Comparison of ENCODE assay signal across 9 cellular contexts in genomic region chr3:39147711-39148115, GRCh38. TPM values are rescaled to one million over a fixed set of nuclear protein-coding genes. Genes with fewer than 3 reads are reported as not detected.
DNase-seq lines count a peak whose midpoint lies in the region; ATAC-seq, FAIRE-seq and TF ChIP-seq lines count a peak whose summit lies in the region.
"Had no signal": no experiment of that assay in that cellular context is flagged by ENCODE, and none has a peak within 500 bp of the region (broad histone marks: within the 10 kb centered on the region; RNA-seq: fewer than 3 reads in every experiment).

No MANE protein-coding gene starts in this region.

- peaks cover 0 to 2% (median 0%) of the 10 kb centered on the region in 11 donors for H3K9me3 Mint-ChIP-seq in naive thymus-derived CD4-positive, alpha-beta T cell

- H3K9me3 ChIP-seq in RWPE2 (ENCODE audit: severe bottlenecking), result no peaks in the 10 kb centered on the region
- no peaks in the 10 kb centered on the region for H3K9me3 ChIP-seq in naive thymus-derived CD4-positive, alpha-beta T cell (ENCODE audit: control insufficient read depth in 2 of 3, low read length in 3 of 3)

- H3K27me3 Mint-ChIP-seq in naive thymus-derived CD4-positive, alpha-beta T cell, result no peaks in the 10 kb centered on the region

- no peaks in the 10 kb centered on the region for H3K27me3 ChIP-seq in RWPE2 (ENCODE audit: insufficient read depth, poor library complexity, severe bottlenecking)
- no peaks in the 10 kb centered on the region for H3K27me3 ChIP-seq in naive thymus-derived CD4-positive, alpha-beta T cell (ENCODE audit: control insufficient read depth in 2 of 2, insufficient read depth in 2 of 2, low read length in 2 of 2)

- DNase-seq in NOMO-1 (lab: John Stamatoyannopoulos, UW; ENCODE audit: unreplicated experiment in 2 of 2) (peak; percentile 21 to 35), NOMO-1 treated with dmso at 0.1 percent for 144 hours (lab: John Stamatoyannopoulos, UW; ENCODE audit: unreplicated experiment) (no peak), RWPE2 (ENCODE audit: low spot score) (no peak), frontal cortex (ENCODE audit: low spot score in 2 of 2) (no peak), NCI-H128 (lab: John Stamatoyannopoulos, UW; ENCODE audit: unreplicated experiment) (no peak)
- peak in 7 of 9 donors; percentile 43 to 60 (median 60) for DNase-seq in naive thymus-derived CD4-positive, alpha-beta T cell

- peak; percentile 21 for ATAC-seq in HG02623 (IDR thresholded peaks at IDR 0.05; ENCODE audit: unreplicated experiment)
- ATAC-seq in RWPE2 (ENCODE audit: low read depth), result no peak
- no peak for ATAC-seq in naive thymus-derived CD4-positive, alpha-beta T cell

- peak overlapping the region; percentile 92 to 99 (median 98) for H3K27ac Mint-ChIP-seq in naive thymus-derived CD4-positive, alpha-beta T cell

- peaks cover 62% of the 10 kb centered on the region for H3K4me1 ChIP-seq in RWPE2 (ENCODE audit: insufficient read depth, poor library complexity, severe bottlenecking)
- peaks cover 57 to 63% of the 10 kb centered on the region in 2 donors for H3K4me1 ChIP-seq in naive thymus-derived CD4-positive, alpha-beta T cell (ENCODE audit: control insufficient read depth in 2 of 2, insufficient read depth in 2 of 2, low read length in 2 of 2)

- H3K36me3 ChIP-seq in RWPE2 (ENCODE audit: low read depth), result peaks cover 36% of the 10 kb centered on the region
- peaks cover 14 to 42% (median 16%) of the 10 kb centered on the region in 3 experiments for H3K36me3 ChIP-seq in naive thymus-derived CD4-positive, alpha-beta T cell (ENCODE audit: control insufficient read depth in 2 of 3, insufficient read depth in 3 of 3, low read length in 3 of 3)

- FAIRE-seq in frontal cortex (lab: Jason Lieb, UNC), result no peak
- FAIRE-seq: endometrium had no signal

- H3K4me1 Mint-ChIP-seq in naive thymus-derived CD4-positive, alpha-beta T cell, result peaks cover 68 to 83% (median 75%) of the 10 kb centered on the region in 7 donors

- peaks cover 6 to 26% (median 18%) of the 10 kb centered on the region in 5 donors for H3K36me3 Mint-ChIP-seq in naive thymus-derived CD4-positive, alpha-beta T cell

- POLR2A ChIA-PET in naive thymus-derived CD4-positive, alpha-beta T cell (lab: Charles Lee), result interaction anchor here (1.2 to 1.6 kb wide), 4 partner anchors 19 to 42 kb away, joined by 3 to 7 read pairs (median 5); partner anchors contain the start of genes GORASP1 and TTC21A

- intact Hi-C loops in naive thymus-derived CD4-positive, alpha-beta T cell (cut with micrococcal nuclease), result loop anchor here (1.0 to 2.0 kb wide), 3 partner anchors 21 to 40 kb away; partner anchors contain the start of genes GORASP1 (in 1 of the 2) and TTC21A (in 1 of the 2)

- H3K4me3 Mint-ChIP-seq in naive thymus-derived CD4-positive, alpha-beta T cell, result peak overlapping the region; percentile 85 to 99 (median 95)

- H3K4me3 ChIP-seq in RWPE2 (ENCODE audit: severe bottlenecking), result no peak overlapping the region
- peak overlapping the region; percentile 59 for H3K4me3 ChIP-seq in naive thymus-derived CD4-positive, alpha-beta T cell (ENCODE audit: low read length)

- CTCF ChIA-PET in naive thymus-derived CD4-positive, alpha-beta T cell (lab: Charles Lee), result interaction anchor here (0.9 to 1.2 kb wide), 3 partner anchors 17 to 145 kb away, joined by 3 to 4 read pairs (median 3); no protein-coding TSS in a partner anchor

- H3K27ac ChIP-seq in RWPE2 (ENCODE audit: poor library complexity, severe bottlenecking), result peak overlapping the region; percentile 98
- H3K27ac ChIP-seq in cingulate gyrus (ENCODE audit: low read depth, low read length), result peak overlapping the region; percentile 89
- peak overlapping the region; percentile 64 for H3K27ac ChIP-seq in naive thymus-derived CD4-positive, alpha-beta T cell (ENCODE audit: low read depth, low read length)

- no peak for TF ChIP-seq CTCF in RWPE2 (IDR thresholded peaks at IDR 0.05; ENCODE audit: poor library complexity, severe bottlenecking)

RNA-seq across cellular contexts. Expression of gene CSRNP1, which starts 5.7 kb away (rescaled TPM):
- 100 to 1,000 TPM in 2 of 5 experiments, 10 to 100 TPM in 3; 13.7 to 319 (median 22.9) TPM for total RNA-seq in naive thymus-derived CD4-positive, alpha-beta T cell
- polyA plus RNA-seq in naive thymus-derived CD4-positive, alpha-beta T cell, result 10 to 100 TPM in 1 of 2 donors, 1 to 10 TPM in 1; 9.8 to 12.1 TPM
- total RNA-seq in frontal cortex, result 2.4 TPM

RNA-seq across cellular contexts. Expression of gene TTC21A, which starts 40.2 kb away (rescaled TPM):
- total RNA-seq in naive thymus-derived CD4-positive, alpha-beta T cell, result 1 to 10 TPM; 2.8 to 9.7 (median 5.3) TPM
- under 1 TPM; 0.37 to 0.63 TPM for polyA plus RNA-seq in naive thymus-derived CD4-positive, alpha-beta T cell
- 3.7 TPM for total RNA-seq in frontal cortex

RNA-seq across cellular contexts. Expression of gene GORASP1, which starts 40.3 kb away (rescaled TPM):
- total RNA-seq in naive thymus-derived CD4-positive, alpha-beta T cell, result 10 to 100 TPM; 28.2 to 58.5 (median 44.6) TPM
- 10 to 100 TPM; 14.8 to 22.0 TPM for polyA plus RNA-seq in naive thymus-derived CD4-positive, alpha-beta T cell
- 20.4 TPM for total RNA-seq in frontal cortex

RNA-seq across cellular contexts. Expression of gene XIRP1, which starts 44.7 kb away (rescaled TPM):
- total RNA-seq in naive thymus-derived CD4-positive, alpha-beta T cell, result under 1 TPM in 1 of 5 experiments, not detected in 4; 0.07 TPM
- not detected for polyA plus RNA-seq in naive thymus-derived CD4-positive, alpha-beta T cell
- total RNA-seq in frontal cortex, result not detected

Comparison
In these comparisons a context has a peak if more than half of its experiments do, and no peak if none do; other contexts are left out.
1. DNase-seq: peak in NOMO-1 (2 of 2) and naive thymus-derived CD4-positive, alpha-beta T cell (7 of 9); none in NOMO-1 treated with dmso at 0.1 percent for 144 hours (single experiment), RWPE2 (single experiment), frontal cortex (0 of 2) and NCI-H128 (single experiment).
2. Peak in every context shown above with its lines, with median percentiles within 50 percentile points of each other: H3K27ac ChIP-seq.